21 cellular contexts compared by ENCODE assay signal in genomic region chr21:43912910-43913309, GRCh38. TPM values are rescaled to one million over a fixed set of nuclear protein-coding genes. Genes with fewer than 3 reads are reported as not detected.
DNase-seq lines count a peak whose midpoint lies in the region; ATAC-seq, FAIRE-seq and TF ChIP-seq lines count a peak whose summit lies in the region.
"Had no signal": no experiment of that assay in that cellular context is flagged by ENCODE, and none has a peak within 500 bp of the region (broad histone marks: within the 10 kb centered on the region; RNA-seq: fewer than 3 reads in every experiment).

No MANE protein-coding gene starts in this region.

- ATAC-seq in natural killer cell treated with Interleukin-12 subunit alpha and Interleukin-12 subunit beta and Interleukin-15 and Interleukin-18, amount 100 ng/mL, for 72 hours = no peak
- ATAC-seq in natural killer cell = no peak
- no peak for ATAC-seq in GM19328 (IDR thresholded peaks at IDR 0.05; ENCODE audit: unreplicated experiment)
- ATAC-seq: GM23338 had no signal

- WGBS in small intestine, 3 donors = 95 to 97% (median 96%) methylated on average over 3 of the region's 3 CpGs

- H3K36me3 ChIP-seq in small intestine (ENCODE audit: control insufficient read depth in 2 of 2, insufficient read depth in 2 of 2, low read length in 2 of 2) = no peaks in the 10 kb centered on the region

- no peak for FAIRE-seq in small intestine (lab: Jason Lieb, UNC)
- FAIRE-seq: D721Med had no signal

- peaks cover 0 to 8% of the 10 kb centered on the region in 2 donors for H3K27me3 Mint-ChIP-seq in natural killer cell treated with Interleukin-12 subunit alpha and Interleukin-12 subunit beta and Interleukin-15 and Interleukin-18, amount 100 ng/mL, for 72 hours
- H3K27me3 Mint-ChIP-seq in natural killer cell (ENCODE audit: low read depth in 2 of 2) (peaks cover 0 to 6% of the 10 kb centered on the region in 2 donors), nephron (ENCODE audit: low read depth) (no peaks in the 10 kb centered on the region), type B pancreatic cell (no peaks in the 10 kb centered on the region)
- H3K27me3 Mint-ChIP-seq: CD4-positive, alpha-beta memory T cell had no signal

- H3K4me3 ChIP-seq in small intestine (ENCODE audit: low read depth in 1 of 2, low read length in 2 of 2) = no peak overlapping the region
- H3K4me3 ChIP-seq: BLaER1 treated with 17β-estradiol and CSF1 and Interleukin-3, amounts not matched to agents 10 nM and 100 nM; GM23338 had no signal

- no peak overlapping the region for H3K4me3 Mint-ChIP-seq in natural killer cell treated with Interleukin-12 subunit alpha and Interleukin-12 subunit beta and Interleukin-15 and Interleukin-18, amount 100 ng/mL, for 72 hours
- H3K4me3 Mint-ChIP-seq in natural killer cell = no peak overlapping the region
- H3K4me3 Mint-ChIP-seq in nephron = no peak overlapping the region
- no peak overlapping the region for H3K4me3 Mint-ChIP-seq in type B pancreatic cell
- H3K4me3 Mint-ChIP-seq: CD4-positive, alpha-beta memory T cell; GM23338; H9; HFFc6 had no signal

- H3K36me3 Mint-ChIP-seq in natural killer cell treated with Interleukin-12 subunit alpha and Interleukin-12 subunit beta and Interleukin-15 and Interleukin-18, amount 100 ng/mL, for 72 hours = peaks cover 6% of the 10 kb centered on the region
- H3K36me3 Mint-ChIP-seq in natural killer cell (no peaks in the 10 kb centered on the region), nephron (ENCODE audit: low read depth) (peaks cover 10% of the 10 kb centered on the region), type B pancreatic cell (peaks cover 10% of the 10 kb centered on the region)

- H3K27me3 ChIP-seq in small intestine (ENCODE audit: control insufficient read depth in 2 of 2, insufficient read depth in 2 of 2, low read length in 2 of 2) = no peaks in the 10 kb centered on the region

- H3K4me1 Mint-ChIP-seq in natural killer cell treated with Interleukin-12 subunit alpha and Interleukin-12 subunit beta and Interleukin-15 and Interleukin-18, amount 100 ng/mL, for 72 hours (ENCODE audit: low read depth in 2 of 2) = peaks cover 24 to 27% of the 10 kb centered on the region in 2 donors
- H3K4me1 Mint-ChIP-seq in natural killer cell (peaks cover 21 to 38% of the 10 kb centered on the region in 2 donors), nephron (peaks cover 49% of the 10 kb centered on the region), type B pancreatic cell (ENCODE audit: unreplicated experiment) (peaks cover 48% of the 10 kb centered on the region)

- H3K27ac Mint-ChIP-seq in natural killer cell treated with Interleukin-12 subunit alpha and Interleukin-12 subunit beta and Interleukin-15 and Interleukin-18, amount 100 ng/mL, for 72 hours = no peak overlapping the region
- H3K27ac Mint-ChIP-seq in natural killer cell (no peak overlapping the region), nephron (peak overlapping the region; percentile 60 to 95 (median 86)), type B pancreatic cell (peak overlapping the region; percentile 19)
- H3K27ac Mint-ChIP-seq: GM23338, H9, HFFc6 had no signal

- intact Hi-C loops in natural killer cell (cut with micrococcal nuclease) = no loop called here

- peaks cover 0 to 4% of the 10 kb centered on the region in 2 donors for H3K4me1 ChIP-seq in small intestine (ENCODE audit: control insufficient read depth in 2 of 2, insufficient read depth in 1 of 2, low read depth in 1 of 2, low read length in 1 of 2)

- no peak overlapping the region for H3K27ac ChIP-seq in small intestine (ENCODE audit: low read depth in 1 of 2, low read length in 1 of 2)
- H3K27ac ChIP-seq: BLaER1 treated with 17β-estradiol and CSF1 and Interleukin-3, amounts not matched to agents 10 nM and 100 nM had no signal

- TF ChIP-seq CTCF in natural killer cell (IDR thresholded peaks at IDR 0.05) (no peak), nephron (IDR thresholded peaks at IDR 0.05; ENCODE audit: unreplicated experiment in 3 of 3) (no peak), type B pancreatic cell (conservative IDR thresholded peaks at IDR 0.05) (no peak)

- DNase-seq in natural killer cell treated with Interleukin-12 subunit alpha and Interleukin-12 subunit beta and Interleukin-15 and Interleukin-18, amount 100 ng/mL, for 72 hours (ENCODE audit: low spot score) = peak; percentile 44
- no peak for DNase-seq in natural killer cell
- peak; percentile 48 for DNase-seq in OCI-M1 (lab: John Stamatoyannopoulos, UW)
- DNase-seq in type B pancreatic cell (ENCODE audit: extremely low spot score, unreplicated experiment) = no peak
- DNase-seq in small intestine = no peak
- DNase-seq in ureter (ENCODE audit: low spot score) = no peak
- DNase-seq: ACHN; CD4-positive, alpha-beta memory T cell; COR-L47; DMS153; DND-41; GF-D8; H9; HFFc6; IMR-90; KG1 had no signal

- no peaks in the 10 kb centered on the region for H3K9me3 ChIP-seq in small intestine (ENCODE audit: control insufficient read depth, low read depth)

- peaks cover 4% of the 10 kb centered on the region for H3K9me3 Mint-ChIP-seq in natural killer cell treated with Interleukin-12 subunit alpha and Interleukin-12 subunit beta and Interleukin-15 and Interleukin-18, amount 100 ng/mL, for 72 hours
- H3K9me3 Mint-ChIP-seq in natural killer cell (peaks cover 2 to 3% of the 10 kb centered on the region in 2 donors), nephron (peaks cover 9% of the 10 kb centered on the region), type B pancreatic cell (peaks cover 7% of the 10 kb centered on the region)
- H3K9me3 Mint-ChIP-seq: GM23338, H9 had no signal

RNA-seq across cellular contexts. Expression of gene AGPAT3, which starts 47.9 kb away (rescaled TPM):
- total RNA-seq in natural killer cell treated with Interleukin-12 subunit alpha and Interleukin-12 subunit beta and Interleukin-15 and Interleukin-18, amount 100 ng/mL, for 72 hours = 100 to 1,000 TPM in 1 of 2 donors, 10 to 100 TPM in 1; 66.8 to 115 TPM
- total RNA-seq in natural killer cell (10 to 100 TPM; 39.5 to 45.7 (median 42.3) TPM), type B pancreatic cell (ENCODE audit: low replicate concordance) (57.6 and 59.2 TPM in 2 replicates), ureter (84.7 TPM)
- 10 to 100 TPM; 21.3 to 43.9 (median 41.6) TPM for polyA plus RNA-seq in small intestine

Comparison
In these comparisons a context has a peak if more than half of its experiments do, and no peak if none do; other contexts are left out.
1. DNase-seq: peak in natural killer cell treated with Interleukin-12 subunit alpha and Interleukin-12 subunit beta and Interleukin-15 and Interleukin-18, amount 100 ng/mL, for 72 hours (single experiment) and OCI-M1 (single experiment); none in natural killer cell (single experiment), type B pancreatic cell (single experiment), small intestine (single experiment) and ureter (single experiment).
2. H3K27ac Mint-ChIP-seq: peak in nephron (3 of 3) and type B pancreatic cell (single experiment); none in natural killer cell treated with Interleukin-12 subunit alpha and Interleukin-12 subunit beta and Interleukin-15 and Interleukin-18, amount 100 ng/mL, for 72 hours (0 of 2) and natural killer cell (0 of 2).